ENCODE assay signal across 26 cellular contexts in genomic region chr6:78947529-78947928, GRCh38.
A peak's percentile ranks its signal among the peaks of the same experiment; 100 is the strongest.
DNase-seq lines count a peak whose midpoint lies in the region; ATAC-seq, FAIRE-seq and TF ChIP-seq lines count a peak whose summit lies in the region.
"Had no signal": no experiment of that assay in that cellular context is flagged by ENCODE, and none has a peak within 500 bp of the region (broad histone marks: within the 10 kb centered on the region; RNA-seq: fewer than 3 reads in every experiment).

No MANE protein-coding gene starts in this region.

- H3K4me3 ChIP-seq in PC-3 (ENCODE audit: low read length), result no peak overlapping the region
- peak overlapping the region in 1 of 3 experiments; percentile 50 for H3K4me3 ChIP-seq in endothelial cell of umbilical vein (replicated peaks in 1 of 3; ENCODE audit: insufficient read depth in 1 of 3, low read depth in 1 of 3, low read length in 3 of 3)
- H3K4me3 ChIP-seq: mucosa of descending colon, skin epidermis, suprapubic skin had no signal

- no peaks in the 10 kb centered on the region for H3K27me3 Mint-ChIP-seq in activated CD4-positive, alpha-beta T cell treated with anti-CD3 and anti-CD28 coated beads, Interleukin-2, amount 10 ng/mL, durations not matched to agents 7 days and 5 days
- H3K27me3 Mint-ChIP-seq: progenitor cell of endocrine pancreas; stimulated activated memory B cell treated with anti-CD40 and anti-IgM and Interleukin-4, amounts not matched to agents 10 μg/mL and 1 μg/mL and 100 μg/mL, for 72 hours had no signal

- no peak for TF ChIP-seq CTCF in PC-3 (conservative IDR thresholded peaks at IDR 0.05; ENCODE audit: low read depth, low read length)
- TF ChIP-seq CTCF in endothelial cell of umbilical vein (IDR thresholded peaks at IDR 0.05; ENCODE audit: extremely low read depth in 1 of 2, insufficient read depth in 1 of 2, low read depth in 1 of 2, low read length in 2 of 2), result no peak

- H3K9me1 ChIP-seq in endothelial cell of umbilical vein (replicated peaks; ENCODE audit: control insufficient read depth, extremely low read depth, insufficient read depth, low read length), result no peaks in the 10 kb centered on the region

- H3K36me3 Mint-ChIP-seq in activated CD4-positive, alpha-beta T cell treated with anti-CD3 and anti-CD28 coated beads, Interleukin-2, amount 10 ng/mL, durations not matched to agents 7 days and 5 days (ENCODE audit: low read depth), result peaks cover 77% of the 10 kb centered on the region

- CTCF ChIA-PET in PC-3 (lab: Charles Lee) (no interaction called here), endothelial cell of umbilical vein (lab: Charles Lee) (no interaction called here)
- CTCF ChIA-PET in activated CD4-positive, alpha-beta T cell treated with anti-CD3 and anti-CD28 coated beads, Interleukin-2, amount 10 ng/mL, durations not matched to agents 7 days and 5 days (lab: Charles Lee), result no interaction called here

- no peak for TF ChIP-seq POLR2A in endothelial cell of umbilical vein (IDR thresholded peaks at IDR 0.05; ENCODE audit: low read depth, low read length)

- H3K27ac Mint-ChIP-seq in activated CD4-positive, alpha-beta T cell treated with anti-CD3 and anti-CD28 coated beads, Interleukin-2, amount 10 ng/mL, durations not matched to agents 7 days and 5 days, result no peak overlapping the region
- H3K27ac Mint-ChIP-seq: progenitor cell of endocrine pancreas; stimulated activated memory B cell treated with anti-CD40 and anti-IgM and Interleukin-4, amounts not matched to agents 10 μg/mL and 1 μg/mL and 100 μg/mL, for 72 hours; WTC11 had no signal

- H3K4me2 ChIP-seq in PC-3 (ENCODE audit: low read length), result no peak overlapping the region
- H3K4me2 ChIP-seq in endothelial cell of umbilical vein (ENCODE audit: insufficient read depth, low read length), result peak overlapping the region; percentile 81

- H3K4me1 ChIP-seq in PC-3 (ENCODE audit: insufficient read depth, low read length) (no peaks in the 10 kb centered on the region), endothelial cell of umbilical vein (ENCODE audit: control insufficient read depth, extremely low read depth, insufficient read depth, low read length) (peaks cover 11% of the 10 kb centered on the region)
- H3K4me1 ChIP-seq: suprapubic skin had no signal

- H3K9ac ChIP-seq in PC-3 (ENCODE audit: low read length) (no peak overlapping the region), endothelial cell of umbilical vein (replicated peaks; ENCODE audit: extremely low read depth, insufficient read depth, low read length) (no peak overlapping the region)

- DNase-seq in EH (ENCODE audit: low read depth) (peak; percentile 39), PC-3 (peak; percentile 6), endothelial cell of umbilical vein (ENCODE audit: low read depth, low spot score) (peak; percentile 21), putamen (ENCODE audit: low spot score) (peak; percentile 28), HTR-8/SVneo (ENCODE audit: insufficient read length, low spot score) (no peak)
- no peak for DNase-seq in activated CD4-positive, alpha-beta T cell treated with anti-CD3 and anti-CD28 coated beads, Interleukin-2, amount 10 ng/mL, durations not matched to agents 7 days and 5 days
- DNase-seq: activated CD4-positive, alpha-beta T cell treated with anti-CD3 and anti-CD28 coated beads, Interleukin-2, amount 50 U/mL, for 4 hours; activated CD8-positive, alpha-beta memory T cell treated with anti-CD3 and anti-CD28 coated beads, Interleukin-2, amount 50 U/mL, for 4 hours; hippocampal formation; mucosa of descending colon; NCI-H1436; NCI-H526 treated with DMSO at 0.1 percent for 48 hours; T-helper 9 cell had no signal

- no peaks in the 10 kb centered on the region for H3K27me3 ChIP-seq in PC-3 (ENCODE audit: low read length)
- no peaks in the 10 kb centered on the region for H3K27me3 ChIP-seq in endothelial cell of umbilical vein (ENCODE audit: control insufficient read depth in 2 of 2, insufficient read depth in 2 of 2, low read length in 2 of 2)
- H3K27me3 ChIP-seq: suprapubic skin had no signal

- H3K4me1 Mint-ChIP-seq in activated CD4-positive, alpha-beta T cell treated with anti-CD3 and anti-CD28 coated beads, Interleukin-2, amount 10 ng/mL, durations not matched to agents 7 days and 5 days, result no peaks in the 10 kb centered on the region
- H3K4me1 Mint-ChIP-seq: stimulated activated memory B cell treated with anti-CD40 and anti-IgM and Interleukin-4, amounts not matched to agents 10 μg/mL and 1 μg/mL and 100 μg/mL, for 72 hours; WTC11 had no signal

- dilution Hi-C loops in endothelial cell of umbilical vein (cut with MboI; ENCODE audit: extremely low pct_ligation_motif_present, low sequenced_read_pairs), result no loop called here

- intact Hi-C loops in PC-3 (cut with micrococcal nuclease), result no loop called here
- intact Hi-C loops in endothelial cell of umbilical vein (cut with micrococcal nuclease), result no loop called here

- no peak for ATAC-seq in PC-3
- no peak for ATAC-seq in HG03280 (IDR thresholded peaks at IDR 0.05; ENCODE audit: unreplicated experiment)
- ATAC-seq: mucosa of descending colon; stimulated activated memory B cell treated with anti-CD40 and anti-IgM and Interleukin-4, amounts not matched to agents 10 μg/mL and 1 μg/mL and 100 μg/mL, for 72 hours; WTC11 had no signal

- H3F3A ChIP-seq in PC-3 (ENCODE audit: low read length, unreplicated experiment), result no peaks in the 10 kb centered on the region

- H3K27ac ChIP-seq in PC-3 (ENCODE audit: low read length) (no peak overlapping the region), endothelial cell of umbilical vein (ENCODE audit: insufficient read depth, low read depth, low read length) (peak overlapping the region; percentile 51)
- H3K27ac ChIP-seq: HL-60, RWPE1, skin epidermis, suprapubic skin had no signal

- no peak for FAIRE-seq in endothelial cell of umbilical vein (lab: Jason Lieb, UNC)
- no peak for FAIRE-seq in HTR-8/SVneo (lab: Jason Lieb, UNC)
- FAIRE-seq: bronchial epithelial cell, frontal cortex, GM19239, islet of Langerhans, urothelium cell line had no signal

- no peaks in the 10 kb centered on the region for H3K9me2 ChIP-seq in PC-3 (replicated peaks; ENCODE audit: low read length)

- H3K4me3 Mint-ChIP-seq in activated CD4-positive, alpha-beta T cell treated with anti-CD3 and anti-CD28 coated beads, Interleukin-2, amount 10 ng/mL, durations not matched to agents 7 days and 5 days, result no peak overlapping the region
- H3K4me3 Mint-ChIP-seq: stimulated activated memory B cell treated with anti-CD40 and anti-IgM and Interleukin-4, amounts not matched to agents 10 μg/mL and 1 μg/mL and 100 μg/mL, for 72 hours; WTC11 had no signal

- BruUV-seq in PC-3 (replicated peaks; lab: Mats Ljungman, UMichigan) (no TSS peak), endothelial cell of umbilical vein (replicated peaks; lab: Mats Ljungman, UMichigan) (no TSS peak)

- H2AFZ ChIP-seq in PC-3 (ENCODE audit: low read length) (no peak overlapping the region), endothelial cell of umbilical vein (ENCODE audit: low read depth, low read length) (no peak overlapping the region)

- H4K20me1 ChIP-seq in PC-3 (ENCODE audit: low read length) (no peaks in the 10 kb centered on the region), endothelial cell of umbilical vein (replicated peaks; ENCODE audit: control insufficient read depth, extremely low read depth, insufficient read depth, low read length) (peaks cover 1% of the 10 kb centered on the region)

- H3K9me3 Mint-ChIP-seq in activated CD4-positive, alpha-beta T cell treated with anti-CD3 and anti-CD28 coated beads, Interleukin-2, amount 10 ng/mL, durations not matched to agents 7 days and 5 days, result peaks cover 26% of the 10 kb centered on the region

- POLR2A ChIA-PET in PC-3 (lab: Charles Lee; ENCODE audit: unreplicated experiment), result no interaction called here
- POLR2A ChIA-PET in endothelial cell of umbilical vein (lab: Charles Lee), result no interaction called here
- POLR2A ChIA-PET in activated CD4-positive, alpha-beta T cell treated with anti-CD3 and anti-CD28 coated beads, Interleukin-2, amount 10 ng/mL, durations not matched to agents 7 days and 5 days (lab: Charles Lee), result no interaction called here

- H3K36me3 ChIP-seq in PC-3 (ENCODE audit: low read depth, low read length) (peaks cover 59% of the 10 kb centered on the region), endothelial cell of umbilical vein (ENCODE audit: control insufficient read depth in 2 of 2, extremely low read depth in 1 of 2, insufficient read depth in 2 of 2, low read length in 2 of 2) (peaks cover 1 to 19% of the 10 kb centered on the region in 2 experiments)

- H3K79me2 ChIP-seq in PC-3 (ENCODE audit: low read length) (no peaks in the 10 kb centered on the region), endothelial cell of umbilical vein (ENCODE audit: control insufficient read depth, insufficient read depth, low read length) (no peaks in the 10 kb centered on the region)

- H3K9me3 ChIP-seq in PC-3 (ENCODE audit: low read length) (no peaks in the 10 kb centered on the region), endothelial cell of umbilical vein (replicated peaks; ENCODE audit: control insufficient read depth, insufficient read depth, low read length) (peaks cover 3% of the 10 kb centered on the region)

TF ChIP-seq in endothelial cell of umbilical vein, 7 proteins besides CTCF, POLR2A, EP300 and RAD21:
- TF ChIP-seq MYC (IDR thresholded peaks at IDR 0.05; ENCODE audit: low read depth, low read length) (no peak), GATA2 (IDR thresholded peaks at IDR 0.05; ENCODE audit: insufficient read depth, insufficient read length, low read depth, low read length) (no peak), EZH2 (IDR thresholded peaks at IDR 0.05; ENCODE audit: borderline replicate concordance, low read depth, low read length, severe bottlenecking) (no peak), POLR2AphosphoS5 (IDR thresholded peaks at IDR 0.05; ENCODE audit: insufficient read depth, low read depth, low read length) (no peak), JUN (IDR thresholded peaks at IDR 0.05; ENCODE audit: borderline replicate concordance, insufficient read depth, insufficient read length, low read depth) (peak; percentile 6)
- TF ChIP-seq, protein P1, sequence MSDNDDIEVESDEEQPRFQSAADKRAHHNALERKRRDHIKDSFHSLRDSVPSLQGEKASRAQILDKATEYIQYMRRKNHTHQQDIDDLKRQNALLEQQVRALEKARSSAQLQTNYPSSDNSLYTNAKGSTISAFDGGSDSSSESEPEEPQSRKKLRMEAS (IDR thresholded peaks at IDR 0.05; ENCODE audit: insufficient read depth, insufficient read length), result no peak

Comparison
In these comparisons a context has a peak if more than half of its experiments do, and no peak if none do; other contexts are left out.
1. DNase-seq: peak in EH (single experiment), PC-3 (single experiment), endothelial cell of umbilical vein (single experiment) and putamen (single experiment); none in HTR-8/SVneo (single experiment) and activated CD4-positive, alpha-beta T cell treated with anti-CD3 and anti-CD28 coated beads, Interleukin-2, amount 10 ng/mL, durations not matched to agents 7 days and 5 days (single experiment).